ENCODE assay signal across 25 cellular contexts in the genomic region with DNA sequence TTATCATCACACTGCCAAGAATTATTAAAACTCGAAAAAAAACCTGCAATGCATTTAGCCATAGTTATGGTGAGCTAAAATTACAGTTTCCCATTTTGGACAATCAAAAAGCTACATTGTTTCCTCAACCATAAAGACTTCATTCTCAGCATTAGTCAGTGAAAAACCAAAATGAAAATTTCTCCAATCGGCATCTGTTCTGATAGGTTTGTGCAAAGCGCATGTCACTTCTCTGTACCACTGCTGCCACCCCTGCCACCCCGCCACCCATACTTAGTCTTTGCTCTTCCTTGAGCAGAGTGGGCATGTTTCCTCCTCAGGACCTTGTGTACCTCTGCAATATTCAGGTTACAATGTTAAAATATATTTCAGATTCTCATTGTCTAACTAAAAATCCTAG.
"Had no signal": no experiment of that assay in that cellular context is flagged by ENCODE, and none has a peak within 500 bp of the region (broad histone marks: within the 10 kb centered on the region; RNA-seq: fewer than 3 reads in every experiment).

No MANE protein-coding gene starts in this region.

- H3K36me3 Mint-ChIP-seq: naive thymus-derived CD4-positive, alpha-beta T cell; natural killer cell treated with Interleukin-12 subunit alpha and Interleukin-12 subunit beta and Interleukin-15 and Interleukin-18, amount 100 ng/mL, for 72 hours; type B pancreatic cell had no signal

- DNase-seq: hypothalamus; immature natural killer cell; kidney; left colon; left lung; lower lobe of right lung; mammary epithelial cell; mesendoderm; midbrain; mucosa of descending colon; naive thymus-derived CD4-positive, alpha-beta T cell; ovary; right lobe of liver; stimulated activated CD4-positive, alpha-beta T cell treated with anti-CD3 and anti-CD28 coated beads, Interleukin-1b, Interleukin-23, amount 100 ng/mL, for 48 hours; stimulated activated CD4-positive, alpha-beta T cell treated with anti-CD3 and anti-CD28 coated beads, Interleukin-2, amount 100 ng/mL, for 48 hours; stimulated activated naive CD4-positive, alpha-beta T cell; uterus had no signal

- H3K36me3 ChIP-seq: left lung, lower lobe of right lung, ovary, right atrium auricular region, right lobe of liver, suprapubic skin, tibial nerve, uterus had no signal

- H3K9me3 Mint-ChIP-seq: immature natural killer cell; naive thymus-derived CD4-positive, alpha-beta T cell; natural killer cell treated with Interleukin-12 subunit alpha and Interleukin-12 subunit beta and Interleukin-15 and Interleukin-18, amount 100 ng/mL, for 72 hours; stimulated activated naive CD8-positive, alpha-beta T cell treated with anti-CD3 and anti-CD28 coated beads, Interleukin-15, Interleukin-2, amounts not matched to agents 100 ng/mL and 50 ng/mL, for 24 hours; type B pancreatic cell had no signal

- H3K27ac Mint-ChIP-seq: immature natural killer cell; naive thymus-derived CD4-positive, alpha-beta T cell; natural killer cell treated with Interleukin-12 subunit alpha and Interleukin-12 subunit beta and Interleukin-15 and Interleukin-18, amount 100 ng/mL, for 72 hours; progenitor cell of endocrine pancreas; stimulated activated naive CD8-positive, alpha-beta T cell treated with anti-CD3 and anti-CD28 coated beads, Interleukin-15, Interleukin-2, amounts not matched to agents 100 ng/mL and 50 ng/mL, for 24 hours; type B pancreatic cell had no signal

- H3K4me2 ChIP-seq: smooth muscle cell had no signal

- H3K4me3 ChIP-seq: left lung, lower lobe of right lung, mucosa of descending colon, ovary, right atrium auricular region, right lobe of liver, smooth muscle cell, suprapubic skin, tibial nerve, uterus had no signal

- H3K4me3 Mint-ChIP-seq: immature natural killer cell; naive thymus-derived CD4-positive, alpha-beta T cell; natural killer cell treated with Interleukin-12 subunit alpha and Interleukin-12 subunit beta and Interleukin-15 and Interleukin-18, amount 100 ng/mL, for 72 hours; stimulated activated naive CD8-positive, alpha-beta T cell treated with anti-CD3 and anti-CD28 coated beads, Interleukin-15, Interleukin-2, amounts not matched to agents 100 ng/mL and 50 ng/mL, for 24 hours; type B pancreatic cell had no signal

- H3K27me3 ChIP-seq: ovary, right atrium auricular region, right lobe of liver, tibial nerve, uterus had no signal

- H3K9me3 ChIP-seq: left lung, lower lobe of right lung, mucosa of descending colon, ovary, right atrium auricular region, right lobe of liver, suprapubic skin, tibial nerve, uterus had no signal

- H3K27ac ChIP-seq: left lung, lower lobe of right lung, ovary, right atrium auricular region, right lobe of liver, suprapubic skin, tibial nerve, uterus had no signal

- H3K4me1 ChIP-seq: left lung, lower lobe of right lung, right atrium auricular region, right lobe of liver, suprapubic skin, uterus had no signal

- ATAC-seq: left colon; left lung; lower lobe of right lung; mucosa of descending colon; naive thymus-derived CD4-positive, alpha-beta T cell; natural killer cell treated with Interleukin-12 subunit alpha and Interleukin-12 subunit beta and Interleukin-15 and Interleukin-18, amount 100 ng/mL, for 72 hours; right lobe of liver had no signal
